ENCODE assay signal across 8 cellular contexts in genomic region chr19:13849991-13850909, GRCh38. TPM values are rescaled to one million over a fixed set of nuclear protein-coding genes. Genes with fewer than 3 reads are reported as not detected.
A peak's percentile ranks its signal among the peaks of the same experiment; 100 is the strongest.
DNase-seq lines count a peak whose midpoint lies in the region; ATAC-seq and TF ChIP-seq lines count a peak whose summit lies in the region.

No MANE protein-coding gene starts in this region.

- H3K36me3 ChIP-seq in mucosa of stomach (ENCODE audit: control insufficient read depth, insufficient read depth, low read length) (no peaks in the 10 kb centered on the region), suprapubic skin (no peaks in the 10 kb centered on the region)

- TF ChIP-seq POLR2A in suprapubic skin (IDR thresholded peaks at IDR 0.05): peak in 1 of 2 donors; percentile 53

- H3K9me3 ChIP-seq in mucosa of stomach (ENCODE audit: control insufficient read depth, low read length) (no peaks in the 10 kb centered on the region), suprapubic skin (no peaks in the 10 kb centered on the region)

- H3K27me3 ChIP-seq in mucosa of stomach (ENCODE audit: control insufficient read depth, insufficient read depth, low read length) (no peaks in the 10 kb centered on the region), suprapubic skin (no peaks in the 10 kb centered on the region)

- peaks cover 62% of the 10 kb centered on the region for H3K4me1 ChIP-seq in mucosa of stomach (ENCODE audit: control insufficient read depth, insufficient read depth, low read length)
- H3K4me1 ChIP-seq in suprapubic skin: peaks cover 68% of the 10 kb centered on the region

- H3K9ac ChIP-seq in mucosa of stomach (ENCODE audit: low read length): peak overlapping the region; percentile 89

- no peak for TF ChIP-seq CTCF in suprapubic skin (IDR thresholded peaks at IDR 0.05)

- no peak for TF ChIP-seq EP300 in suprapubic skin (IDR thresholded peaks at IDR 0.05)

- 35% methylated on average over 22 of the region's 66 CpGs for WGBS in suprapubic skin

- no peak for ATAC-seq in GM18520 (IDR thresholded peaks at IDR 0.05; ENCODE audit: unreplicated experiment)

- H3K4me3 ChIP-seq in mucosa of stomach (ENCODE audit: low read length) (peak overlapping the region; percentile 46), suprapubic skin (peak overlapping the region; percentile 45)

- H3K27ac ChIP-seq in suprapubic skin: peak overlapping the region; percentile 100

- peak; percentile 74 for DNase-seq in NCI-H2029 (lab: John Stamatoyannopoulos, UW)
- no peak for DNase-seq in NCI-H2029 treated with DMSO at 0.1 percent for 48 hours (lab: John Stamatoyannopoulos, UW)
- peak; percentile 39 for DNase-seq in NOMO-1 treated with dmso at 0.1 percent for 144 hours (lab: John Stamatoyannopoulos, UW; ENCODE audit: unreplicated experiment)
- peak; percentile 60 for DNase-seq in activated T-helper 9 cell treated with anti-CD3 and anti-CD28 coated beads, Interleukin-2, amount 50 U/mL, for 16 hours (ENCODE audit: low read depth)
- DNase-seq in fibroblast of gingiva (ENCODE audit: low read depth): peak; percentile 73
- peak in 1 of 2 donors; percentile 88 for DNase-seq in suprapubic skin (ENCODE audit: low spot score in 2 of 2)

RNA-seq across cellular contexts. Expression of gene NANOS3, which starts 26.7 kb away (rescaled TPM):
- total RNA-seq in suprapubic skin: not detected

RNA-seq across cellular contexts. Expression of gene ZSWIM4, which starts 55.0 kb away (rescaled TPM):
- total RNA-seq in suprapubic skin: 10 to 100 TPM; 11.4 to 19.5 (median 16.3) TPM

RNA-seq across cellular contexts. Expression of gene BRME1, which starts 55.7 kb away (rescaled TPM):
- 10 to 100 TPM in 2 of 4 donors, 1 to 10 TPM in 2; 7.6 to 23.0 (median 9.9) TPM for total RNA-seq in suprapubic skin

RNA-seq across cellular contexts. Expression of gene CC2D1A, which starts 55.8 kb away (rescaled TPM):
- 10 to 100 TPM; 48.0 to 94.9 (median 66.7) TPM for total RNA-seq in suprapubic skin
